Comparison of ENCODE assay signal across 9 cellular contexts in genomic region chr10:72058989-72059842, GRCh38. TPM values are rescaled to one million over a fixed set of nuclear protein-coding genes. Genes with fewer than 3 reads are reported as not detected.
DNase-seq lines count a peak whose midpoint lies in the region; ATAC-seq, FAIRE-seq and TF ChIP-seq lines count a peak whose summit lies in the region.
"Had no signal": no experiment of that assay in that cellular context is flagged by ENCODE, and none has a peak within 500 bp of the region (broad histone marks: within the 10 kb centered on the region; RNA-seq: fewer than 3 reads in every experiment).

No MANE protein-coding gene starts in this region.

- FAIRE-seq in GM12891 (lab: Jason Lieb, UNC), result no peak

- POLR2A ChIA-PET in activated CD8-positive, alpha-beta T cell treated with anti-CD3 and anti-CD28 coated beads for 36 hours (lab: Charles Lee), result interaction anchor here (0.6 to 2.9 kb wide), 10 partner anchors 8 to 288 kb away, joined by 3 to 13 read pairs (median 3); partner anchors contain the start of gene SPOCK2

- peaks cover 34% of the 10 kb centered on the region for H3K4me1 Mint-ChIP-seq in activated CD8-positive, alpha-beta T cell treated with anti-CD3 and anti-CD28 coated beads for 36 hours (ENCODE audit: low read depth)

- no peak for TF ChIP-seq POLR2A in GM12891 (IDR thresholded peaks at IDR 0.05; ENCODE audit: low read depth, low read length)

- CTCF ChIA-PET in activated CD8-positive, alpha-beta T cell treated with anti-CD3 and anti-CD28 coated beads for 36 hours (lab: Charles Lee), result interaction anchor here (0.7 to 7.4 kb wide), 7 partner anchors 9 to 280 kb away, joined by 3 to 72 read pairs (median 4); no protein-coding TSS in a partner anchor

- peak overlapping the region; percentile 69 for H3K27ac Mint-ChIP-seq in activated CD8-positive, alpha-beta T cell treated with anti-CD3 and anti-CD28 coated beads for 36 hours

- no peaks in the 10 kb centered on the region for H3K9me3 Mint-ChIP-seq in activated CD8-positive, alpha-beta T cell treated with anti-CD3 and anti-CD28 coated beads for 36 hours

- peak; percentile 74 for ATAC-seq in activated CD8-positive, alpha-beta T cell treated with anti-CD3 and anti-CD28 coated beads for 36 hours
- ATAC-seq in GM21529 (IDR thresholded peaks at IDR 0.05; ENCODE audit: unreplicated experiment), result no peak

- H3K27me3 Mint-ChIP-seq in activated CD8-positive, alpha-beta T cell treated with anti-CD3 and anti-CD28 coated beads for 36 hours, result no peaks in the 10 kb centered on the region

- intact Hi-C loops in activated CD8-positive, alpha-beta T cell treated with anti-CD3 and anti-CD28 coated beads for 36 hours (cut with micrococcal nuclease), result no loop called here

- peaks cover 15% of the 10 kb centered on the region for H3K36me3 Mint-ChIP-seq in activated CD8-positive, alpha-beta T cell treated with anti-CD3 and anti-CD28 coated beads for 36 hours (ENCODE audit: low read depth)

- DNase-seq in activated naive CD4-positive, alpha-beta T cell treated with Interleukin-2 at 50 U/mL for 16 hours, result peak; percentile 48
- DNase-seq in activated naive CD4-positive, alpha-beta T cell (lab: John Stamatoyannopoulos, UW), result no peak
- peak; percentile 68 for DNase-seq in activated CD8-positive, alpha-beta T cell treated with anti-CD3 and anti-CD28 coated beads for 36 hours
- DNase-seq in dermis blood vessel endothelial cell (peak; percentile 23), GM12891 (ENCODE audit: insufficient read length, low spot score) (no peak), NCI-H1694 treated with DMSO at 0.1 percent for 48 hours (lab: John Stamatoyannopoulos, UW) (no peak)
- DNase-seq in stimulated activated CD8-positive, alpha-beta memory T cell treated with anti-CD3 and anti-CD28 coated beads, Interleukin-4, amount 100 ng/mL, for 4 hours (ENCODE audit: low read depth in 2 of 2, low spot score in 1 of 2), result peak; percentile 21 to 56
- DNase-seq: activated gamma-delta T cell treated with Interleukin-2 at 50 U/mL for 16 hours had no signal

- no peak for TF ChIP-seq CTCF in activated CD8-positive, alpha-beta T cell treated with anti-CD3 and anti-CD28 coated beads for 36 hours (IDR thresholded peaks at IDR 0.05)

- no peak overlapping the region for H3K4me3 Mint-ChIP-seq in activated CD8-positive, alpha-beta T cell treated with anti-CD3 and anti-CD28 coated beads for 36 hours

TF ChIP-seq in GM12891, 5 proteins besides CTCF, POLR2A, EP300 and RAD21:
- TF ChIP-seq POLR2AphosphoS5 (IDR thresholded peaks at IDR 0.05; ENCODE audit: low read depth, low read length) (no peak), TAF1 (IDR thresholded peaks at IDR 0.05; ENCODE audit: low read depth, low read length) (no peak), PAX5 (IDR thresholded peaks at IDR 0.05; ENCODE audit: insufficient read depth, low read length, severe bottlenecking) (no peak), POU2F2 (IDR thresholded peaks at IDR 0.05; ENCODE audit: low read depth, low read length) (no peak), SPI1 (IDR thresholded peaks at IDR 0.05; ENCODE audit: low read depth, low read length) (no peak)

RNA-seq across cellular contexts. Expression of gene SPOCK2, which starts 29.1 kb away (rescaled TPM):
- total RNA-seq in activated CD8-positive, alpha-beta T cell treated with anti-CD3 and anti-CD28 coated beads for 36 hours, result 100 to 1,000 TPM; 134 to 135 TPM
- total RNA-seq in dermis blood vessel endothelial cell, result 3.5 and 6.6 TPM in 2 replicates
- polyA plus RNA-seq in GM12891 (2012; ENCODE audit: low read depth, missing spikeins), result 2.3 TPM

Comparison
In these comparisons a context has a peak if more than half of its experiments do, and no peak if none do; other contexts are left out.
1. DNase-seq: peak in activated naive CD4-positive, alpha-beta T cell treated with Interleukin-2 at 50 U/mL for 16 hours (single experiment), activated CD8-positive, alpha-beta T cell treated with anti-CD3 and anti-CD28 coated beads for 36 hours (single experiment), dermis blood vessel endothelial cell (single experiment) and stimulated activated CD8-positive, alpha-beta memory T cell treated with anti-CD3 and anti-CD28 coated beads, Interleukin-4, amount 100 ng/mL, for 4 hours (2 of 2); none in activated naive CD4-positive, alpha-beta T cell (0 of 4), GM12891 (single experiment) and NCI-H1694 treated with DMSO at 0.1 percent for 48 hours (single experiment).
2. RNA of gene SPOCK2, which starts 29.1 kb away (total RNA-seq): 134 to 135 TPM in activated CD8-positive, alpha-beta T cell treated with anti-CD3 and anti-CD28 coated beads for 36 hours; 3.5 to 6.6 TPM in dermis blood vessel endothelial cell; every median in the first group is over 10 times any median in the second.